Comparison of ENCODE assay signal across 9 cellular contexts in the genomic region with DNA sequence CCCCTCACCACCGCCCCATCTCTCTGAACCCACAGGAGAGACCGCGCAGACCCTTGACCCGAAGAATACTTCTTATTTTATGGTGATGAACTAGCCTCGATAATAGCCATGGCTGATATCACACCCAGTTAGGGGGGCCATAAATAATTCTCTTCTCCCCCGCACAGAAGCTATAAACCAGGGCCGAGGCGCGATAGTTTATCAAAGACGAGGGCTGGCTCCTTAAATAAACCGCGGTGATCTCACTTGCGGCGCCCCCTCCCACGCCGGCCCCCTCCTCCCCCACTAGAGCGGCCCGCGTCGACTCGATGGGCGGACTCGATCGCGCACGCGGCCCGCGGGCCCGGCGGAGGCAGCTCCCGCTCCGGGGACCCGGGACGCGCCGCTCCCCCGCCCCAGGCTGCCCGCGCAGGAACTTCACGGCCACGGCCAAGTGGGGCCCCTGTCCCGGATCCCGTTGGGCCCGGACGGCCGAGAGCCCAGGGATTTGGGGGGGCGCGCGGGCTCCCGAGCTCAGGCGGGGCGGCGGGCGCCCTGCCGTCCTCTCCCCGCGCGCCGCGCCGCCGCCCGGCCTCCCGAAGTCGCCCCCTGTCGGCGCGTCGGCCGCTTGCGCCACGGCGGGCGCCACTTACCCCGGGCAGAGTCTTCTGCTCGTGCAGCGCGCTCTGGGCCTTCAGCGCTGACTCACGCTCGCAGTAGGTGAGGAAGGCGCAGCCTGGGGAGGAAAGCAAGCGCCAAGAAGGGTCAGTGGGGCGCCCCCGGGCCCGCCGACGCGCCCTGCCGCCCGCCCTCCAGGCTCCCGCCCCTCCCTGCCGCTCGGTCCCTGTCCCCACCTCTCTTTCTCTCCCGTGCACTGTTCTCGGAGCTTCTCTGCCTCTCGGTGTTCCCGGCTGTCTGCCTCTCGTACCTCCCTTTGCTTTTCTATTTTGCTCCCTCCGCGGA.
DNase-seq lines count a peak whose midpoint lies in the region; ATAC-seq lines count a peak whose summit lies in the region.
"Had no signal": no experiment of that assay in that cellular context is flagged by ENCODE, and none has a peak within 500 bp of the region (broad histone marks: within the 10 kb centered on the region; RNA-seq: fewer than 3 reads in every experiment).

No MANE protein-coding gene starts in this region.

- no peak overlapping the region for H3K9ac ChIP-seq in mesenchymal stem cell (ENCODE audit: low read length)

- no peak overlapping the region for H2AK5ac ChIP-seq in mesenchymal stem cell (ENCODE audit: low read length, severe bottlenecking)

- H4K8ac ChIP-seq in mesenchymal stem cell (ENCODE audit: low read length): no peak overlapping the region

- peak overlapping the region; percentile 40 for H3K27ac ChIP-seq in caudate nucleus (ENCODE audit: low read depth, low read length)
- H3K27ac ChIP-seq in mesenchymal stem cell (ENCODE audit: low read length, poor library complexity, severe bottlenecking): no peak overlapping the region
- H3K27ac ChIP-seq: HL-60 had no signal

- peak; percentile 91 for DNase-seq in DMS53 (lab: John Stamatoyannopoulos, UW)
- DNase-seq in HuH-7.5 (ENCODE audit: low spot score): peak; percentile 45
- DNase-seq in caudate nucleus (lab: John Stamatoyannopoulos, UW): peak in 21 of 61 donors; percentile 15 to 70 (median 34)
- peak; percentile 26 for DNase-seq in mesenchymal stem cell
- no peak for DNase-seq in NCI-H1694 (lab: John Stamatoyannopoulos, UW)
- no peak for DNase-seq in KG1 (lab: John Stamatoyannopoulos, UW)

- no peak overlapping the region for H2BK15ac ChIP-seq in mesenchymal stem cell (ENCODE audit: low read depth, poor library complexity, severe bottlenecking)

- peaks cover 9% of the 10 kb centered on the region for H3K4me1 ChIP-seq in mesenchymal stem cell (ENCODE audit: control insufficient read depth, insufficient read depth, low read depth, low read length)

- H3K79me1 ChIP-seq in mesenchymal stem cell (replicated peaks; ENCODE audit: low read length, poor library complexity, severe bottlenecking): no peaks in the 10 kb centered on the region

- no peak overlapping the region for H3K14ac ChIP-seq in mesenchymal stem cell (ENCODE audit: low read length in 2 of 2)

- H3K4ac ChIP-seq in mesenchymal stem cell (ENCODE audit: low read depth in 1 of 2, low read length in 2 of 2): no peak overlapping the region

- no peak overlapping the region for H2BK5ac ChIP-seq in mesenchymal stem cell (ENCODE audit: low read depth, low read length, poor library complexity, severe bottlenecking)

- no peak overlapping the region for H4K91ac ChIP-seq in mesenchymal stem cell (ENCODE audit: low read length)

- H3K36me3 ChIP-seq in mesenchymal stem cell (ENCODE audit: control insufficient read depth in 1 of 2, insufficient read depth in 2 of 2, low read depth in 1 of 2, low read length in 2 of 2): no peaks in the 10 kb centered on the region

- peaks cover 72 to 80% of the 10 kb centered on the region in 2 experiments for H3K27me3 ChIP-seq in mesenchymal stem cell (ENCODE audit: control insufficient read depth in 1 of 2, insufficient read depth in 1 of 2, low read length in 2 of 2)

- no peak overlapping the region for H2BK12ac ChIP-seq in mesenchymal stem cell (ENCODE audit: low read length in 2 of 2)

- H2BK120ac ChIP-seq in mesenchymal stem cell (ENCODE audit: low read depth, low read length): no peak overlapping the region

- no peak for ATAC-seq in GM21423 (IDR thresholded peaks at IDR 0.05; ENCODE audit: unreplicated experiment)
- ATAC-seq in HG03196 (IDR thresholded peaks at IDR 0.05; ENCODE audit: unreplicated experiment): no peak

- WGBS in mesenchymal stem cell: 3% methylated on average over 67 of the region's 102 CpGs

- no peak overlapping the region for H2AFZ ChIP-seq in mesenchymal stem cell (ENCODE audit: low read depth, low read length)

- H3K4me2 ChIP-seq in mesenchymal stem cell (ENCODE audit: low read length, poor library complexity, severe bottlenecking): no peak overlapping the region

- no peak overlapping the region for H3K4me3 ChIP-seq in mesenchymal stem cell (ENCODE audit: insufficient read depth in 1 of 2, low read depth in 1 of 2, low read length in 2 of 2)

- no peaks in the 10 kb centered on the region for H3K9me3 ChIP-seq in mesenchymal stem cell (ENCODE audit: control insufficient read depth, low read length)

- H3K18ac ChIP-seq in mesenchymal stem cell (ENCODE audit: low read depth in 1 of 2, low read length in 2 of 2): no peak overlapping the region

- H3K23ac ChIP-seq in mesenchymal stem cell (ENCODE audit: low read length in 2 of 2): no peak overlapping the region

Comparison
In these comparisons a context has a peak if more than half of its experiments do, and no peak if none do; other contexts are left out.
1. DNase-seq: peak in DMS53 (single experiment), HuH-7.5 (single experiment) and mesenchymal stem cell (single experiment); none in NCI-H1694 (single experiment) and KG1 (single experiment).